In genomic region chr5:177430972-177431316, GRCh38 we compare ENCODE assay signal across 16 cellular contexts. TPM values are rescaled to one million over a fixed set of nuclear protein-coding genes. Genes with fewer than 3 reads are reported as not detected.
DNase-seq lines count a peak whose midpoint lies in the region; ATAC-seq and TF ChIP-seq lines count a peak whose summit lies in the region.
"Had no signal": no experiment of that assay in that cellular context is flagged by ENCODE, and none has a peak within 500 bp of the region (broad histone marks: within the 10 kb centered on the region; RNA-seq: fewer than 3 reads in every experiment).

No MANE protein-coding gene starts in this region.

- POLR2A ChIA-PET in OCI-LY7 (lab: Charles Lee): interaction anchor here (0.7 kb wide), 1 partner anchor 52 kb away, joined by 3 read pairs; no protein-coding TSS in a partner anchor

- TF ChIP-seq EP300 in stomach (IDR thresholded peaks at IDR 0.05): no peak

- H3K27ac ChIP-seq in OCI-LY7 (ENCODE audit: low read depth, low read length, poor library complexity, severe bottlenecking): peak overlapping the region; percentile 87
- H3K27ac ChIP-seq in coronary artery: no peak overlapping the region
- peak overlapping the region in 3 of 5 donors; percentile 5 to 98 (median 94) for H3K27ac ChIP-seq in stomach

- H3K27me3 ChIP-seq in stomach: no peaks in the 10 kb centered on the region

- H3K27me3 Mint-ChIP-seq in activated T-cell treated with anti-CD3 and anti-CD28 coated beads, Interleukin-2, amount 50 U/mL, for 24 hours: no peaks in the 10 kb centered on the region

- no peak overlapping the region for H2AFZ ChIP-seq in OCI-LY7 (ENCODE audit: low read length)

- TF ChIP-seq POLR2A in stomach (IDR thresholded peaks at IDR 0.05): no peak

- H3K36me3 Mint-ChIP-seq in activated T-cell treated with anti-CD3 and anti-CD28 coated beads, Interleukin-2, amount 50 U/mL, for 24 hours (ENCODE audit: low read depth): peaks cover 91% of the 10 kb centered on the region

- H3K4me1 ChIP-seq in OCI-LY7 (ENCODE audit: insufficient read depth, low read length, poor library complexity, severe bottlenecking): peaks cover 54% of the 10 kb centered on the region
- peaks cover 19 to 70% (median 55%) of the 10 kb centered on the region in 4 donors for H3K4me1 ChIP-seq in stomach

- H3K36me3 ChIP-seq in OCI-LY7 (ENCODE audit: insufficient read depth, low read length) (peaks cover 50% of the 10 kb centered on the region), stomach (peaks cover 46 to 62% (median 58%) of the 10 kb centered on the region in 4 donors)

- CTCF ChIA-PET in OCI-LY7 (lab: Charles Lee; ENCODE audit: unreplicated experiment): interaction anchor here (0.6 to 1.6 kb wide), 4 partner anchors 9 to 75 kb away, joined by 3 to 10 read pairs (median 4); no protein-coding TSS in a partner anchor

- H3K4me1 Mint-ChIP-seq in activated T-cell treated with anti-CD3 and anti-CD28 coated beads, Interleukin-2, amount 50 U/mL, for 24 hours (ENCODE audit: low read depth): peaks cover 77% of the 10 kb centered on the region

- peaks cover 31% of the 10 kb centered on the region for H3K79me2 ChIP-seq in OCI-LY7 (ENCODE audit: insufficient read depth, low read depth, low read length)

- H3K9me3 ChIP-seq in OCI-LY7 (ENCODE audit: low read length) (no peaks in the 10 kb centered on the region), stomach (no peaks in the 10 kb centered on the region)

- TF ChIP-seq CTCF in OCI-LY7 (conservative IDR thresholded peaks at IDR 0.05; ENCODE audit: low read length): no peak
- TF ChIP-seq CTCF in coronary artery (IDR thresholded peaks at IDR 0.05): no peak
- no peak for TF ChIP-seq CTCF in stomach (IDR thresholded peaks at IDR 0.05)
- TF ChIP-seq CTCF in foreskin fibroblast (IDR thresholded peaks at IDR 0.05; ENCODE audit: low read depth, low read length): no peak

- WGBS in stomach, 5 donors: 78 to 89% (median 87%) methylated on average over 6 to 7 of the region's 7 CpGs

- no TSS peak for BruUV-seq in OCI-LY7 (replicated peaks; lab: Mats Ljungman, UMichigan)

- ATAC-seq in GM21619 (IDR thresholded peaks at IDR 0.05; ENCODE audit: unreplicated experiment): no peak
- ATAC-seq: HCT116 had no signal

- H3K4me2 ChIP-seq in OCI-LY7 (ENCODE audit: low read length): peak overlapping the region; percentile 98

- no peaks in the 10 kb centered on the region for H3K9me2 ChIP-seq in OCI-LY7 (ENCODE audit: insufficient read depth, low read length)

- no peaks in the 10 kb centered on the region for H3K9me3 Mint-ChIP-seq in activated T-cell treated with anti-CD3 and anti-CD28 coated beads, Interleukin-2, amount 50 U/mL, for 24 hours

- no peak for DNase-seq in activated T-cell treated with anti-CD3 and anti-CD28 coated beads, Interleukin-2, amount 50 U/mL, for 24 hours
- DNase-seq in activated T-cell treated with anti-CD3 and anti-CD28 coated beads for 4 hours (no peak), OCI-LY7 (ENCODE audit: low spot score) (no peak), coronary artery (ENCODE audit: low spot score) (peak; percentile 73), stomach (no peak), NCI-H345 treated with DMSO at 0.1 percent for 48 hours (lab: John Stamatoyannopoulos, UW; ENCODE audit: unreplicated experiment) (no peak), foreskin fibroblast (no peak)
- DNase-seq: GDM1, NCI-H510A had no signal

- peaks cover 9% of the 10 kb centered on the region for H4K20me1 ChIP-seq in OCI-LY7 (ENCODE audit: insufficient read depth, low read length)

- H3K27ac Mint-ChIP-seq in activated T-cell treated with anti-CD3 and anti-CD28 coated beads, Interleukin-2, amount 50 U/mL, for 24 hours: peak overlapping the region; percentile 96

- intact Hi-C loops in OCI-LY7 (cut with micrococcal nuclease; ENCODE audit: unreplicated experiment): loop anchor here (1.0 to 2.0 kb wide), 2 partner anchors 14 to 41 kb away; no protein-coding TSS in a partner anchor
- intact Hi-C loops in stomach (cut with DNase I; ENCODE audit: low total_unique reads): no loop called here

- peak overlapping the region; percentile 77 for H3K4me3 ChIP-seq in OCI-LY7 (ENCODE audit: low read depth, low read length, poor library complexity, severe bottlenecking)
- H3K4me3 ChIP-seq in coronary artery: no peak overlapping the region
- peak overlapping the region in 1 of 4 donors; percentile 13 for H3K4me3 ChIP-seq in stomach
- H3K4me3 ChIP-seq in foreskin fibroblast (ENCODE audit: low read depth in 1 of 2, low read length in 2 of 2): no peak overlapping the region

- H3K4me3 Mint-ChIP-seq in activated T-cell treated with anti-CD3 and anti-CD28 coated beads, Interleukin-2, amount 50 U/mL, for 24 hours: peak overlapping the region; percentile 92

RNA-seq across cellular contexts. Expression of gene GRK6, which starts 4.5 kb away (rescaled TPM):
- total RNA-seq in OCI-LY7 (2014; rRNA removed; shearing (Covaris generic)): 43.4 and 46.2 TPM in 2 replicates
- total RNA-seq in OCI-LY7 (2022): 99.4 and 102 TPM in 2 replicates
- total RNA-seq in stomach: 10 to 100 TPM in 4 of 5 donors, 1 to 10 TPM in 1; 1.8 to 91.2 (median 19.1) TPM
- polyA plus RNA-seq in stomach: 10 to 100 TPM; 14.6 to 20.2 (median 16.2) TPM

RNA-seq across cellular contexts. Expression of gene PRR7, which starts 15.7 kb away (rescaled TPM):
- total RNA-seq in OCI-LY7 (2014; rRNA removed; shearing (Covaris generic)): 7.0 and 13.6 TPM in 2 replicates
- total RNA-seq in OCI-LY7 (2022): 12.5 and 12.8 TPM in 2 replicates
- under 1 TPM in 1 of 5 donors, not detected in 4; 0.73 TPM for total RNA-seq in stomach
- polyA plus RNA-seq in stomach: 1 to 10 TPM in 2 of 3 donors, under 1 TPM in 1; 0.61 to 3.7 (median 1.5) TPM

RNA-seq across cellular contexts. Expression of gene F12, which starts 21.6 kb away (rescaled TPM):
- 1.2 TPM in 1 of 2 replicates, not detected in the other for total RNA-seq in OCI-LY7 (2014; rRNA removed; shearing (Covaris generic))
- total RNA-seq in OCI-LY7 (2022) (3.0 and 3.8 TPM in 2 replicates), stomach (10 to 100 TPM in 2 of 5 donors, not detected in 3; 52.4 to 68.3 TPM)
- polyA plus RNA-seq in stomach: 10 to 100 TPM in 1 of 3 donors, under 1 TPM in 1, not detected in 1; 0.50 to 13.6 TPM

RNA-seq across cellular contexts. Expression of gene PFN3, which starts 30.5 kb away (rescaled TPM):
- not detected in 2 replicates for total RNA-seq in OCI-LY7 (2014; rRNA removed; shearing (Covaris generic))
- total RNA-seq in OCI-LY7 (2022): not detected in 2 replicates
- not detected for total RNA-seq in stomach
- not detected for polyA plus RNA-seq in stomach
- total RNA-seq: bronchial epithelial cell, fibroblast of lung, SK-MEL-5 had no signal
- polyA plus RNA-seq: AG04450, fibroblast of lung, neural cell had no signal

RNA-seq across cellular contexts. Expression of gene DBN1, which starts 42.5 kb away (rescaled TPM):
- total RNA-seq in OCI-LY7 (2014; rRNA removed; shearing (Covaris generic)): 11.7 and 17.4 TPM in 2 replicates
- 21.3 and 22.0 TPM in 2 replicates for total RNA-seq in OCI-LY7 (2022)
- 10 to 100 TPM; 15.2 to 78.1 (median 53.3) TPM for total RNA-seq in stomach
- polyA plus RNA-seq in stomach: 10 to 100 TPM; 14.7 to 31.3 (median 22.7) TPM

Comparison
In these comparisons a context has a peak if more than half of its experiments do, and no peak if none do; other contexts are left out.
1. H3K27ac ChIP-seq: peak in OCI-LY7 (single experiment) and stomach (3 of 5); none in coronary artery (0 of 2).
2. RNA of gene PRR7, which starts 15.7 kb away (total RNA-seq): 7.0 to 13.6 TPM in OCI-LY7; 0.73 TPM in stomach; every median in the first group is over 4 times any median in the second.